Comparison of ENCODE assay signal across 1 cellular context in genomic region chr2:177348735-177349693, GRCh38.
TF ChIP-seq lines count a peak whose summit lies in the region.

No MANE protein-coding gene starts in this region.

TF ChIP-seq in HepG2, 621 proteins besides CTCF, POLR2A, EP300 and RAD21 (continued from another document and continues in another):
- TF ChIP-seq ZNF10 (CRISPR knock-in tag; IDR thresholded peaks at IDR 0.05; ENCODE audit: borderline replicate concordance, low read depth) (0 out of 2 replicates have a peak, but pooled peaks have one; percentile 50), ZNF883 (CRISPR knock-in tag; IDR thresholded peaks at IDR 0.05; ENCODE audit: not compliant biosample characterization) (no peak), PATZ1 (CRISPR knock-in tag; IDR thresholded peaks at IDR 0.05) (no peak), CHCHD3 (CRISPR knock-in tag; IDR thresholded peaks at IDR 0.05) (no peak), ELK4 (CRISPR knock-in tag; IDR thresholded peaks at IDR 0.05; ENCODE audit: borderline replicate concordance) (no peak), MIXL1 (CRISPR knock-in tag; IDR thresholded peaks at IDR 0.05) (no peak), MTF2 (CRISPR knock-in tag; IDR thresholded peaks at IDR 0.05; ENCODE audit: borderline replicate concordance) (no peak), TBP (CRISPR knock-in tag; IDR thresholded peaks at IDR 0.05) (no peak), ZNF776 (CRISPR knock-in tag; IDR thresholded peaks at IDR 0.05) (no peak), ZNF780A (CRISPR knock-in tag; IDR thresholded peaks at IDR 0.05) (peak; percentile 38; the same call in 1 of the 2 replicates), ZNF639 (CRISPR knock-in tag; conservative IDR thresholded peaks at IDR 0.05) (no peak), PAWR (CRISPR knock-in tag; IDR thresholded peaks at IDR 0.05; ENCODE audit: borderline replicate concordance) (no peak), ZNF558 (CRISPR knock-in tag; IDR thresholded peaks at IDR 0.05; ENCODE audit: borderline replicate concordance) (no peak), ZFYVE20 (CRISPR knock-in tag; IDR thresholded peaks at IDR 0.05; ENCODE audit: borderline replicate concordance, low read depth) (no peak; the same call in 1 of the 2 replicates), PHF20 (CRISPR knock-in tag; IDR thresholded peaks at IDR 0.05) (no peak), PRDM4 (CRISPR knock-in tag; IDR thresholded peaks at IDR 0.05; ENCODE audit: borderline replicate concordance) (no peak), NCOA5 (CRISPR knock-in tag; IDR thresholded peaks at IDR 0.05) (no peak), ZNF614 (CRISPR knock-in tag; IDR thresholded peaks at IDR 0.05; ENCODE audit: borderline replicate concordance) (no peak), KLF16 (CRISPR knock-in tag; IDR thresholded peaks at IDR 0.05) (no peak), ZFX (CRISPR knock-in tag; IDR thresholded peaks at IDR 0.05; ENCODE audit: low read depth) (peak; percentile 62; the same call in 1 of the 2 replicates), MAF1 (CRISPR knock-in tag; IDR thresholded peaks at IDR 0.05; ENCODE audit: borderline replicate concordance) (no peak), ZMYM4 (CRISPR knock-in tag; IDR thresholded peaks at IDR 0.05) (peak; percentile 57; the same call in 1 of the 2 replicates), ZNF362 (CRISPR knock-in tag; IDR thresholded peaks at IDR 0.05; ENCODE audit: borderline replicate concordance) (no peak; the same call in 1 of the 2 replicates), ZNF432 (CRISPR knock-in tag; IDR thresholded peaks at IDR 0.05; ENCODE audit: borderline replicate concordance) (no peak), SYNCRIP (IDR thresholded peaks at IDR 0.05; ENCODE audit: insufficient read depth, low read depth, low read length) (no peak), KLF15 (CRISPR knock-in tag; IDR thresholded peaks at IDR 0.05; ENCODE audit: borderline replicate concordance) (no peak), GFI1 (CRISPR knock-in tag; IDR thresholded peaks at IDR 0.05; ENCODE audit: borderline replicate concordance) (no peak), ZNF615 (CRISPR knock-in tag; IDR thresholded peaks at IDR 0.05; ENCODE audit: borderline replicate concordance) (no peak), YY1 (IDR thresholded peaks at IDR 0.05; ENCODE audit: insufficient read depth, insufficient replicate concordance, low read depth, low read length) (no peak), SKI (IDR thresholded peaks at IDR 0.05; ENCODE audit: partially characterized antibody) (no peak), ZNF562 (CRISPR knock-in tag; IDR thresholded peaks at IDR 0.05; ENCODE audit: borderline replicate concordance) (0 out of 2 replicates have a peak, but pooled peaks have one; percentile 32), ZNF382 (CRISPR knock-in tag; IDR thresholded peaks at IDR 0.05; ENCODE audit: borderline replicate concordance) (no peak), ZNF766 (CRISPR knock-in tag; IDR thresholded peaks at IDR 0.05; ENCODE audit: borderline replicate concordance) (no peak), ZSCAN29 (CRISPR knock-in tag; conservative IDR thresholded peaks at IDR 0.05) (no peak; the same call in 1 of the 2 replicates), ZEB1 (IDR thresholded peaks at IDR 0.05; ENCODE audit: insufficient replicate concordance, low read depth) (no peak), ZBTB33 (CRISPR knock-in tag; IDR thresholded peaks at IDR 0.05) (no peak), CSRNP1 (CRISPR knock-in tag; IDR thresholded peaks at IDR 0.05) (no peak), KDM6A (CRISPR knock-in tag; IDR thresholded peaks at IDR 0.05; ENCODE audit: low read depth) (no peak), SP4 (CRISPR knock-in tag; IDR thresholded peaks at IDR 0.05) (peak; percentile 45; the same call in 1 of the 2 replicates), SATB2 (CRISPR knock-in tag; IDR thresholded peaks at IDR 0.05) (no peak), BCLAF1 (IDR thresholded peaks at IDR 0.05) (no peak), ZNF530 (CRISPR knock-in tag; IDR thresholded peaks at IDR 0.05; ENCODE audit: low read depth) (no peak), ZNF589 (CRISPR knock-in tag; conservative IDR thresholded peaks at IDR 0.05) (no peak), ZNF235 (CRISPR knock-in tag; IDR thresholded peaks at IDR 0.05; ENCODE audit: borderline replicate concordance) (no peak), PCBP1 (IDR thresholded peaks at IDR 0.05; ENCODE audit: borderline replicate concordance, low read depth, low read length) (no peak), POGZ (CRISPR knock-in tag; IDR thresholded peaks at IDR 0.05) (no peak), RCOR2 (CRISPR knock-in tag; IDR thresholded peaks at IDR 0.05) (0 out of 2 replicates have a peak, but pooled peaks have one; percentile 39), IRF2 (CRISPR knock-in tag; IDR thresholded peaks at IDR 0.05) (0 out of 2 replicates have a peak, but pooled peaks have one; percentile 40), STAG1 (CRISPR knock-in tag; IDR thresholded peaks at IDR 0.05) (no peak), RARG (CRISPR knock-in tag; IDR thresholded peaks at IDR 0.05; ENCODE audit: low read depth) (no peak), THAP9 (CRISPR knock-in tag; IDR thresholded peaks at IDR 0.05; ENCODE audit: borderline replicate concordance) (no peak)
